ENCODE assay signal across 28 cellular contexts in genomic region chr19:9427941-9428340, GRCh38.
"Had no signal": no experiment of that assay in that cellular context is flagged by ENCODE, and none has a peak within 500 bp of the region (broad histone marks: within the 10 kb centered on the region; RNA-seq: fewer than 3 reads in every experiment).

No MANE protein-coding gene starts in this region.

- H3K27me3 ChIP-seq: ascending aorta, breast epithelium, cardiac muscle cell, colonic mucosa, dorsolateral prefrontal cortex had no signal

- DNase-seq: activated B cell treated with CpG ODN at 0.5 μM for 24 hours; activated CD4-positive, alpha-beta T cell treated with anti-CD3 and anti-CD28 coated beads for 48 hours; activated CD4-positive, alpha-beta T cell treated with anti-CD3 and anti-CD28 coated beads, Interleukin-2, amount 50 U/mL, for 1 hour; activated CD4-positive, alpha-beta T cell treated with anti-CD3 and anti-CD28 coated beads, Interleukin-2, amount 50 U/mL, for 48 hours; activated CD8-positive, alpha-beta memory T cell treated with anti-CD3 and anti-CD28 coated beads, Interleukin-2, amount 10 ng/mL, durations not matched to agents 7 days and 5 days; activated CD8-positive, alpha-beta memory T cell treated with anti-CD3 and anti-CD28 coated beads, Interleukin-2, amount 50 U/mL, for 4 hours; activated CD8-positive, alpha-beta T cell treated with anti-CD3 and anti-CD28 coated beads, Interleukin-2, amount 10 ng/mL, durations not matched to agents 7 days and 5 days; activated effector memory CD4-positive, alpha-beta T cell treated with anti-CD3 and anti-CD28 coated beads, Interleukin-2, amount 50 U/mL, for 16 hours; activated naive CD4-positive, alpha-beta T cell treated with anti-CD3 and anti-CD28 coated beads for 36 hours; activated naive CD8-positive, alpha-beta T cell treated with anti-CD3 and anti-CD28 coated beads for 36 hours; activated naive CD8-positive, alpha-beta T cell treated with anti-CD3 and anti-CD28 coated beads, Interleukin-2, amount 50 U/mL, for 24 hours; activated T-cell treated with anti-CD3 and anti-CD28 coated beads, Interleukin-2, amount 50 U/mL, for 1 hour; activated T-cell treated with anti-CD3 and anti-CD28 coated beads, Interleukin-2, amount 50 U/mL, for 48 hours; central memory CD4-positive, alpha-beta T cell; cerebellar nuclear complex; colonic mucosa; dorsolateral prefrontal cortex; effector memory CD4-positive, alpha-beta T cell; endodermal cell; foreskin fibroblast; head of caudate nucleus; T-helper 1 cell; T-helper 17 cell; T1000; WERI-Rb-1 had no signal

- H3K9me3 ChIP-seq: colonic mucosa had no signal

- H3K27ac ChIP-seq: ascending aorta, breast epithelium, cardiac muscle cell, colonic mucosa, dorsolateral prefrontal cortex, WERI-Rb-1 had no signal

- H3K4me3 ChIP-seq: ascending aorta, breast epithelium, cardiac muscle cell, colonic mucosa, dorsolateral prefrontal cortex had no signal

- H3K4me1 ChIP-seq: ascending aorta, breast epithelium, colonic mucosa had no signal
